ENCODE assay signal across 1 cellular context in the genomic region with DNA sequence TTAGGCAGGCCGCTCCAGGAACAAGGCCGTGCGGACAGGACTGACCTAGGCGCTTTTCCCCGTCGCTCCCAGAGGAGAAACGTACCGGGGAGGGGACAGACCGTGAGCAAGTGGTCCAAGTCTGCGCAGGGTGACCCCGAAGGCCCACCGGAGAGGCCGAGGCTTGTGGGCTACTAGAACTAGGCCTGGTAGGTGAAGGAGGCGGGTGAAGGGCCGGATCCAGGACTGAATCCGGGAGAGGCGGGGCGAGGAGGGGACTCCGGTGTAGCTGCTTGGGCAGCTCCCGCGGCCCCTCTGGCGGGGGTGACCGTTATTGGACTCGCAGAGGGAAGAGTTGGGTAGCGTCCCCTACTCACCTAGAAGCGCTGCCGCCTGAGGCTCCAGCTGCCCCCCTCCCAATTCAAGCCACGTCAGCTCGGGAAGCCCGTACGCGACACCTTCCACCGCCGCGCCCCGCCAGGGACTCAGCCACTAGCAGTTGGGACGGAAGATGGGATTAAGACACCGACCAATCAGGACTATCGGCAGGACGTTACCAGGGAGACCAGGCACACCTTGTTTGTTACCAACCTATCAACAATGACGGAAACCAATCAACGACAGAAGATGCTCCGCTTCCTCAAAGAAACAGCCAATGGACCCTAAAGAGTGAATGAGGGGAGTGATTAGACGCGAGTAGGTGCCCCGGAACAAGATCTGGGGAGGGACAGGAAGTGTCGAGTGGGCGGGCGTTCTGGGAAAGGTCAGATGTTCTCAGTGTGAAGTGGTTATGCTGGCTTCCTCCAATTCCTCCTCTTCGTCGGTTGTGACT.
TF ChIP-seq lines count a peak whose summit lies in the region.

A gene with protein sequence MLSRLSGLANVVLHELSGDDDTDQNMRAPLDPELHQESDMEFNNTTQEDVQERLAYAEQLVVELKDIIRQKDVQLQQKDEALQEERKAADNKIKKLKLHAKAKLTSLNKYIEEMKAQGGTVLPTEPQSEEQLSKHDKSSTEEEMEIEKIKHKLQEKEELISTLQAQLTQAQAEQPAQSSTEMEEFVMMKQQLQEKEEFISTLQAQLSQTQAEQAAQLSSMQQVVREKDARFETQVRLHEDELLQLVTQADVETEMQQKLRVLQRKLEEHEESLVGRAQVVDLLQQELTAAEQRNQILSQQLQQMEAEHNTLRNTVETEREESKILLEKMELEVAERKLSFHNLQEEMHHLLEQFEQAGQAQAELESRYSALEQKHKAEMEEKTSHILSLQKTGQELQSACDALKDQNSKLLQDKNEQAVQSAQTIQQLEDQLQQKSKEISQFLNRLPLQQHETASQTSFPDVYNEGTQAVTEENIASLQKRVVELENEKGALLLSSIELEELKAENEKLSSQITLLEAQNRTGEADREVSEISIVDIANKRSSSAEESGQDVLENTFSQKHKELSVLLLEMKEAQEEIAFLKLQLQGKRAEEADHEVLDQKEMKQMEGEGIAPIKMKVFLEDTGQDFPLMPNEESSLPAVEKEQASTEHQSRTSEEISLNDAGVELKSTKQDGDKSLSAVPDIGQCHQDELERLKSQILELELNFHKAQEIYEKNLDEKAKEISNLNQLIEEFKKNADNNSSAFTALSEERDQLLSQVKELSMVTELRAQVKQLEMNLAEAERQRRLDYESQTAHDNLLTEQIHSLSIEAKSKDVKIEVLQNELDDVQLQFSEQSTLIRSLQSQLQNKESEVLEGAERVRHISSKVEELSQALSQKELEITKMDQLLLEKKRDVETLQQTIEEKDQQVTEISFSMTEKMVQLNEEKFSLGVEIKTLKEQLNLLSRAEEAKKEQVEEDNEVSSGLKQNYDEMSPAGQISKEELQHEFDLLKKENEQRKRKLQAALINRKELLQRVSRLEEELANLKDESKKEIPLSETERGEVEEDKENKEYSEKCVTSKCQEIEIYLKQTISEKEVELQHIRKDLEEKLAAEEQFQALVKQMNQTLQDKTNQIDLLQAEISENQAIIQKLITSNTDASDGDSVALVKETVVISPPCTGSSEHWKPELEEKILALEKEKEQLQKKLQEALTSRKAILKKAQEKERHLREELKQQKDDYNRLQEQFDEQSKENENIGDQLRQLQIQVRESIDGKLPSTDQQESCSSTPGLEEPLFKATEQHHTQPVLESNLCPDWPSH (N-terminal part only) (minus strand): TSS at position 466 of the 811 bp plus-strand sequence. CDS start 18,770 bp downstream, outside the sequence.

TF ChIP-seq in GM23338, 12 proteins besides CTCF, POLR2A, EP300 and RAD21 (continued from another document):
- TF ChIP-seq, protein P1, sequence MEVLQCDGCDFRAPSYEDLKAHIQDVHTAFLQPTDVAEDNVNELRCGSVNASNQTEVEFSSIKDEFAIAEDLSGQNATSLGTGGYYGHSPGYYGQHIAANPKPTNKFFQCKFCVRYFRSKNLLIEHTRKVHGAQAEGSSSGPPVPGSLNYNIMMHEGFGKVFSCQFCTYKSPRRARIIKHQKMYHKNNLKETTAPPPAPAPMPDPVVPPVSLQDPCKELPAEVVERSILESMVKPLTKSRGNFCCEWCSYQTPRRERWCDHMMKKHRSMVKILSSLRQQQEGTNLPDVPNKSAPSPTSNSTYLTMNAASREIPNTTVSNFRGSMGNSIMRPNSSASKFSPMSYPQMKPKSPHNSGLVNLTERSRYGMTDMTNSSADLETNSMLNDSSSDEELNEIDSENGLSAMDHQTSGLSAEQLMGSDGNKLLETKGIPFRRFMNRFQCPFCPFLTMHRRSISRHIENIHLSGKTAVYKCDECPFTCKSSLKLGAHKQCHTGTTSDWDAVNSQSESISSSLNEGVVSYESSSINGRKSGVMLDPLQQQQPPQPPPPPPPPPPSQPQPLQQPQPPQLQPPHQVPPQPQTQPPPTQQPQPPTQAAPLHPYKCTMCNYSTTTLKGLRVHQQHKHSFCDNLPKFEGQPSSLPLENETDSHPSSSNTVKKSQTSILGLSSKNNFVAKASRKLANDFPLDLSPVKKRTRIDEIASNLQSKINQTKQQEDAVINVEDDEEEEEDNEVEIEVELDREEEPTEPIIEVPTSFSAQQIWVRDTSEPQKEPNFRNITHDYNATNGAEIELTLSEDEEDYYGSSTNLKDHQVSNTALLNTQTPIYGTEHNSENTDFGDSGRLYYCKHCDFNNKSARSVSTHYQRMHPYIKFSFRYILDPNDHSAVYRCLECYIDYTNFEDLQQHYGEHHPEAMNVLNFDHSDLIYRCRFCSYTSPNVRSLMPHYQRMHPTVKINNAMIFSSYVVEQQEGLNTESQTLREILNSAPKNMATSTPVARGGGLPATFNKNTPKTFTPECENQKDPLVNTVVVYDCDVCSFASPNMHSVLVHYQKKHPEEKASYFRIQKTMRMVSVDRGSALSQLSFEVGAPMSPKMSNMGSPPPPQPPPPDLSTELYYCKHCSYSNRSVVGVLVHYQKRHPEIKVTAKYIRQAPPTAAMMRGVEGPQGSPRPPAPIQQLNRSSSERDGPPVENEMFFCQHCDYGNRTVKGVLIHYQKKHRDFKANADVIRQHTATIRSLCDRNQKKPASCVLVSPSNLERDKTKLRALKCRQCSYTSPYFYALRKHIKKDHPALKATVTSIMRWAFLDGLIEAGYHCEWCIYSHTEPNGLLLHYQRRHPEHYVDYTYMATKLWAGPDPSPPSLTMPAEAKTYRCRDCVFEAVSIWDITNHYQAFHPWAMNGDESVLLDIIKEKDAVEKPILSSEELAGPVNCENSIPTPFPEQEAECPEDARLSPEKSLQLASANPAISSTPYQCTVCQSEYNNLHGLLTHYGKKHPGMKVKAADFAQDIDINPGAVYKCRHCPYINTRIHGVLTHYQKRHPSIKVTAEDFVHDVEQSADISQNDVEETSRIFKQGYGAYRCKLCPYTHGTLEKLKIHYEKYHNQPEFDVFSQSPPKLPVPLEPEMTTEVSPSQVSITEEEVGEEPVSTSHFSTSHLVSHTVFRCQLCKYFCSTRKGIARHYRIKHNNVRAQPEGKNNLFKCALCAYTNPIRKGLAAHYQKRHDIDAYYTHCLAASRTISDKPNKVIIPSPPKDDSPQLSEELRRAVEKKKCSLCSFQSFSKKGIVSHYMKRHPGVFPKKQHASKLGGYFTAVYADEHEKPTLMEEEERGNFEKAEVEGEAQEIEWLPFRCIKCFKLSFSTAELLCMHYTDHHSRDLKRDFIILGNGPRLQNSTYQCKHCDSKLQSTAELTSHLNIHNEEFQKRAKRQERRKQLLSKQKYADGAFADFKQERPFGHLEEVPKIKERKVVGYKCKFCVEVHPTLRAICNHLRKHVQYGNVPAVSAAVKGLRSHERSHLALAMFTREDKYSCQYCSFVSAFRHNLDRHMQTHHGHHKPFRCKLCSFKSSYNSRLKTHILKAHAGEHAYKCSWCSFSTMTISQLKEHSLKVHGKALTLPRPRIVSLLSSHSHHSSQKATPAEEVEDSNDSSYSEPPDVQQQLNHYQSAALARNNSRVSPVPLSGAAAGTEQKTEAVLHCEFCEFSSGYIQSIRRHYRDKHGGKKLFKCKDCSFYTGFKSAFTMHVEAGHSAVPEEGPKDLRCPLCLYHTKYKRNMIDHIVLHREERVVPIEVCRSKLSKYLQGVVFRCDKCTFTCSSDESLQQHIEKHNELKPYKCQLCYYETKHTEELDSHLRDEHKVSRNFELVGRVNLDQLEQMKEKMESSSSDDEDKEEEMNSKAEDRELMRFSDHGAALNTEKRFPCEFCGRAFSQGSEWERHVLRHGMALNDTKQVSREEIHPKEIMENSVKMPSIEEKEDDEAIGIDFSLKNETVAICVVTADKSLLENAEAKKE (CRISPR knock-in tag; IDR thresholded peaks at IDR 0.05), result no peak
- TF ChIP-seq, protein P2, sequence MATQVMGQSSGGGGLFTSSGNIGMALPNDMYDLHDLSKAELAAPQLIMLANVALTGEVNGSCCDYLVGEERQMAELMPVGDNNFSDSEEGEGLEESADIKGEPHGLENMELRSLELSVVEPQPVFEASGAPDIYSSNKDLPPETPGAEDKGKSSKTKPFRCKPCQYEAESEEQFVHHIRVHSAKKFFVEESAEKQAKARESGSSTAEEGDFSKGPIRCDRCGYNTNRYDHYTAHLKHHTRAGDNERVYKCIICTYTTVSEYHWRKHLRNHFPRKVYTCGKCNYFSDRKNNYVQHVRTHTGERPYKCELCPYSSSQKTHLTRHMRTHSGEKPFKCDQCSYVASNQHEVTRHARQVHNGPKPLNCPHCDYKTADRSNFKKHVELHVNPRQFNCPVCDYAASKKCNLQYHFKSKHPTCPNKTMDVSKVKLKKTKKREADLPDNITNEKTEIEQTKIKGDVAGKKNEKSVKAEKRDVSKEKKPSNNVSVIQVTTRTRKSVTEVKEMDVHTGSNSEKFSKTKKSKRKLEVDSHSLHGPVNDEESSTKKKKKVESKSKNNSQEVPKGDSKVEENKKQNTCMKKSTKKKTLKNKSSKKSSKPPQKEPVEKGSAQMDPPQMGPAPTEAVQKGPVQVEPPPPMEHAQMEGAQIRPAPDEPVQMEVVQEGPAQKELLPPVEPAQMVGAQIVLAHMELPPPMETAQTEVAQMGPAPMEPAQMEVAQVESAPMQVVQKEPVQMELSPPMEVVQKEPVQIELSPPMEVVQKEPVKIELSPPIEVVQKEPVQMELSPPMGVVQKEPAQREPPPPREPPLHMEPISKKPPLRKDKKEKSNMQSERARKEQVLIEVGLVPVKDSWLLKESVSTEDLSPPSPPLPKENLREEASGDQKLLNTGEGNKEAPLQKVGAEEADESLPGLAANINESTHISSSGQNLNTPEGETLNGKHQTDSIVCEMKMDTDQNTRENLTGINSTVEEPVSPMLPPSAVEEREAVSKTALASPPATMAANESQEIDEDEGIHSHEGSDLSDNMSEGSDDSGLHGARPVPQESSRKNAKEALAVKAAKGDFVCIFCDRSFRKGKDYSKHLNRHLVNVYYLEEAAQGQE (IDR thresholded peaks at IDR 0.05; ENCODE audit: unreplicated experiment), result no peak
- TF ChIP-seq STAT1 (IDR thresholded peaks at IDR 0.05; ENCODE audit: unreplicated experiment) (no peak), ZNF331 (CRISPR knock-in tag; IDR thresholded peaks at IDR 0.05; ENCODE audit: low read depth) (no peak), JUNB (IDR thresholded peaks at IDR 0.05; ENCODE audit: unreplicated experiment) (no peak), POLR2AphosphoS5 (IDR thresholded peaks at IDR 0.05; ENCODE audit: low read depth) (peak; percentile 97), CREB1 (CRISPR knock-in tag; IDR thresholded peaks at IDR 0.05; ENCODE audit: low read depth) (peak; percentile 73), EZH2phosphoT487 (IDR thresholded peaks at IDR 0.05; ENCODE audit: unreplicated experiment) (no peak), NANOG (IDR thresholded peaks at IDR 0.05; ENCODE audit: borderline replicate concordance) (0 out of 2 replicates have a peak, but pooled peaks have one; percentile 45), ZNF114 (CRISPR knock-in tag; IDR thresholded peaks at IDR 0.05) (no peak)
- TF ChIP-seq, protein P3, sequence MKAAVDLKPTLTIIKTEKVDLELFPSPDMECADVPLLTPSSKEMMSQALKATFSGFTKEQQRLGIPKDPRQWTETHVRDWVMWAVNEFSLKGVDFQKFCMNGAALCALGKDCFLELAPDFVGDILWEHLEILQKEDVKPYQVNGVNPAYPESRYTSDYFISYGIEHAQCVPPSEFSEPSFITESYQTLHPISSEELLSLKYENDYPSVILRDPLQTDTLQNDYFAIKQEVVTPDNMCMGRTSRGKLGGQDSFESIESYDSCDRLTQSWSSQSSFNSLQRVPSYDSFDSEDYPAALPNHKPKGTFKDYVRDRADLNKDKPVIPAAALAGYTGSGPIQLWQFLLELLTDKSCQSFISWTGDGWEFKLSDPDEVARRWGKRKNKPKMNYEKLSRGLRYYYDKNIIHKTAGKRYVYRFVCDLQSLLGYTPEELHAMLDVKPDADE (IDR thresholded peaks at IDR 0.05), result peak; percentile 86
